9 cellular contexts compared by ENCODE assay signal in the genomic region with DNA sequence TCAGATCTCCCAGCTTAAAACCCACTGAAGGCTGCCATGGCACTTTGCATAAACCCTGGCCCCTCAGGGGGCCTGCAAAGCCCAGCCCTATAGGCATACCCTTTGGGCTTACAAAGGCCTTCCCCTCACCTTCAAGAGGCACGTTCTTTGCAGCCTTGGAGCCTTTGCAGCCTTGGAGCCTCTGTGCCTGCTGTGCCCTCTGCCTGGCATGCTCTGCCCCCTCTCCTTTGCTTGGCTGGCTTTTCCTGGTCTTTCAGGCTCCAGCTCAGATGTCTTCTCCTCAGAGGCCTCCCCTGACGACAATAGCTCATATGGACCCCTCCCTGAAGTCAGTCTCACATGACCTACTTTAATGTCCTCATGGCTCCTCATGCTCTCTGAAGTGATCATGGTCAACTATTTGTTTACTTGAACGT.
DNase-seq lines count a peak whose midpoint lies in the region; TF ChIP-seq lines count a peak whose summit lies in the region.
"Had no signal": no experiment of that assay in that cellular context is flagged by ENCODE, and none has a peak within 500 bp of the region (broad histone marks: within the 10 kb centered on the region; RNA-seq: fewer than 3 reads in every experiment).

No MANE protein-coding gene starts in this region.

- no peaks in the 10 kb centered on the region for H3K79me1 ChIP-seq in H9 (ENCODE audit: insufficient read depth, low read depth, low read length, poor library complexity, severe bottlenecking)

- no peak overlapping the region for H3K9ac ChIP-seq in H9 (ENCODE audit: extremely low read depth, insufficient read length, low read length)

- H3K27me3 Mint-ChIP-seq in H9 (ENCODE audit: low read depth) = peaks cover 38% of the 10 kb centered on the region
- H3K27me3 Mint-ChIP-seq in immature natural killer cell (ENCODE audit: low read depth in 3 of 3) = peaks cover 10 to 22% (median 14%) of the 10 kb centered on the region in 3 donors

- no peak overlapping the region for H2BK12ac ChIP-seq in H9 (ENCODE audit: insufficient read length, low read depth, low read length)

- H3K4ac ChIP-seq in H9 (ENCODE audit: low read depth, low read length) = no peak overlapping the region

- H2BK15ac ChIP-seq in H9 (ENCODE audit: low read depth, low read length) = no peak overlapping the region

- H3K9me3 ChIP-seq in H9 (ENCODE audit: control insufficient read depth, low read depth, low read length) (no peaks in the 10 kb centered on the region), SJSA1 (replicated peaks) (peaks cover 6% of the 10 kb centered on the region; the same call in 1 of the 2 replicates), suprapubic skin (no peaks in the 10 kb centered on the region)

- H3K56ac ChIP-seq in H9 (ENCODE audit: insufficient read length, low read depth, low read length) = no peak overlapping the region

- TF ChIP-seq EP300 in suprapubic skin (IDR thresholded peaks at IDR 0.05) = no peak

- DNase-seq in H9 = no peak
- DNase-seq in SJSA1 (ENCODE audit: low read depth in 1 of 2, low spot score in 2 of 2) = no peak
- no peak for DNase-seq in immature natural killer cell
- DNase-seq in suprapubic skin (ENCODE audit: low spot score in 2 of 2) = no peak
- no peak for DNase-seq in stimulated activated CD4-positive, alpha-beta T cell treated with anti-CD3 and anti-CD28 coated beads, Interleukin-4, amount 100 ng/mL, for 24 hours
- DNase-seq in stimulated activated CD4-positive, alpha-beta T cell treated with anti-CD3 and anti-CD28 coated beads, Interleukin-4, amount 100 ng/mL, for 1 hour = no peak
- no peak for DNase-seq in AG20443 (ENCODE audit: low spot score)
- DNase-seq: stimulated activated naive CD4-positive, alpha-beta T cell had no signal

- H3K79me2 ChIP-seq in H9 (ENCODE audit: insufficient read depth, low read length) = no peaks in the 10 kb centered on the region

- H2AFZ ChIP-seq in H9 (ENCODE audit: low read length) = no peak overlapping the region

- H3T11ph ChIP-seq in H9 (ENCODE audit: low read length) = no peak overlapping the region

- no peak overlapping the region for H4K8ac ChIP-seq in H9 (replicated peaks; ENCODE audit: insufficient read length, low read depth, low read length)

- no peak overlapping the region for H2BK120ac ChIP-seq in H9 (ENCODE audit: low read depth, low read length, poor library complexity, severe bottlenecking)

- no peaks in the 10 kb centered on the region for H3K27me3 ChIP-seq in H9 (ENCODE audit: insufficient read depth, low read length)
- H3K27me3 ChIP-seq in SJSA1 (replicated peaks) = no peaks in the 10 kb centered on the region
- peaks cover 16% of the 10 kb centered on the region for H3K27me3 ChIP-seq in suprapubic skin

- no peak overlapping the region for H2AK5ac ChIP-seq in H9 (ENCODE audit: insufficient read length, low read length)

- peaks cover 23% of the 10 kb centered on the region; the same call in 1 of the 2 replicates for H3K4me1 ChIP-seq in H9 (ENCODE audit: insufficient read depth, low read length)
- H3K4me1 ChIP-seq in SJSA1 (replicated peaks) = peaks cover 57% of the 10 kb centered on the region
- peaks cover 42% of the 10 kb centered on the region for H3K4me1 ChIP-seq in suprapubic skin

- no peak overlapping the region for H3K14ac ChIP-seq in H9 (ENCODE audit: insufficient read depth, low read length)

- H2BK20ac ChIP-seq in H9 (ENCODE audit: low read depth, low read length, poor library complexity, severe bottlenecking) = no peak overlapping the region

- H3K36me3 Mint-ChIP-seq in H9 (ENCODE audit: insufficient read depth in 1 of 3, low read depth in 3 of 3) (no peaks in the 10 kb centered on the region), immature natural killer cell (no peaks in the 10 kb centered on the region)

- H3K27ac Mint-ChIP-seq in H9 = peak overlapping the region; percentile 21 to 90 (median 89); a peak in 4 of 7 replicates
- peak overlapping the region; percentile 52 to 92 (median 86) for H3K27ac Mint-ChIP-seq in immature natural killer cell

- no peak overlapping the region for H3K27ac ChIP-seq in H9 (ENCODE audit: insufficient read length, low read depth, low read length)
- H3K27ac ChIP-seq in SJSA1 = peak overlapping the region; percentile 57
- H3K27ac ChIP-seq in suprapubic skin = peak overlapping the region; percentile 67
- H3K27ac ChIP-seq: HL-60 had no signal

- peak overlapping the region; percentile 24 for H3K4me2 ChIP-seq in H9 (ENCODE audit: insufficient read depth, insufficient read length, low read length)

- no peaks in the 10 kb centered on the region for H4K20me1 ChIP-seq in H9 (ENCODE audit: control insufficient read depth, insufficient read depth, insufficient read length)

- no peak overlapping the region for H4K5ac ChIP-seq in H9 (ENCODE audit: insufficient read length, low read depth, low read length)

- no peak for TF ChIP-seq POLR2A in suprapubic skin (IDR thresholded peaks at IDR 0.05)

- H4K91ac ChIP-seq in H9 (ENCODE audit: insufficient read length, low read depth, low read length) = no peak overlapping the region

- H3K36me3 ChIP-seq in SJSA1 (no peaks in the 10 kb centered on the region), suprapubic skin (no peaks in the 10 kb centered on the region)

- peak overlapping the region; percentile 60 to 77 for H3K4me3 Mint-ChIP-seq in H9
- peak overlapping the region in 3 of 5 donors; percentile 63 to 73 (median 70) for H3K4me3 Mint-ChIP-seq in immature natural killer cell

- H3K18ac ChIP-seq in H9 (ENCODE audit: insufficient read length, low read depth, low read length) = no peak overlapping the region

- TF ChIP-seq CTCF in H9 (conservative IDR thresholded peaks at IDR 0.05) (no peak), suprapubic skin (IDR thresholded peaks at IDR 0.05) (no peak)

- H3K4me3 ChIP-seq in SJSA1 = no peak overlapping the region
- H3K4me3 ChIP-seq in suprapubic skin = no peak overlapping the region

- H2BK5ac ChIP-seq in H9 (ENCODE audit: insufficient read length, low read length) = no peak overlapping the region

- H3K23ac ChIP-seq in H9 (ENCODE audit: insufficient read length, low read depth, low read length) = no peak overlapping the region

- H3K9me3 Mint-ChIP-seq in H9 = no peaks in the 10 kb centered on the region
- H3K9me3 Mint-ChIP-seq in immature natural killer cell = no peaks in the 10 kb centered on the region

- no CpG with 5 or more reads among the region's 3 CpGs for WGBS in H9 (ENCODE audit: extremely low coverage, insufficient read length, low lambda C conversion rate)
- WGBS in suprapubic skin = 77% methylated on average over 3 of the region's 3 CpGs

- peaks cover 7% of the 10 kb centered on the region for H3K23me2 ChIP-seq in H9 (ENCODE audit: insufficient read length, low read depth, low read length, poor library complexity, severe bottlenecking)

- peaks cover 44 to 48% of the 10 kb centered on the region in 2 experiments for H3K4me1 Mint-ChIP-seq in H9
- H3K4me1 Mint-ChIP-seq in immature natural killer cell = peaks cover 56 to 64% of the 10 kb centered on the region in 2 donors
